Comparison of ENCODE assay signal across 25 cellular contexts in the genomic region with DNA sequence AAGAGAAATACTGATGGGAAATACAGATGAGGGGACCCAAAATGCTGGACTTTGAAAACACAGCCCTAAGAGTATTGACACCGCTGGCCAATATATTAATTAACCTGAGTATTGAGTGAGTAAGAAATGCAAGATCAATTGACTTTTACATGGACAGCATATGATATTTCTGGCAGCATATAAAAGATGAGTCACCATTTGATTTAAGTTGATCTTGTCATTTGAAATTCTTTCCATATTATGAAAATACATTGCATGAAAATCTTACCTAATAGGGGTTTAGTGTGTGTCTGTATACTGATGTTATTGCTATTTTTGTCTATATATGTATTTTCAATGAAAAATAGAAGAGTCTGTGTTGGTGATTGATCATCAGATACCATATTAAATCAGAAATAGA.
"Had no signal": no experiment of that assay in that cellular context is flagged by ENCODE, and none has a peak within 500 bp of the region (broad histone marks: within the 10 kb centered on the region; RNA-seq: fewer than 3 reads in every experiment).

No MANE protein-coding gene starts in this region.

- H3K9me3 ChIP-seq: gastrocnemius medialis, right lobe of liver, thoracic aorta, tibial nerve, upper lobe of left lung had no signal

- H3K4me2 ChIP-seq: hepatocyte, neural progenitor cell had no signal

- H3K4me1 ChIP-seq: gastrocnemius medialis, heart left ventricle, left lung, neural progenitor cell, parathyroid adenoma, right lobe of liver, tibial nerve had no signal

- DNase-seq: cortex of kidney; dorsolateral prefrontal cortex; effector CD4-positive, alpha-beta T cell; gastrocnemius medialis; left cardiac atrium; left lung; mesendoderm; midbrain; naive thymus-derived CD4-positive, alpha-beta T cell; right lobe of liver; small intestine; stimulated activated CD4-positive, alpha-beta T cell treated with anti-CD3 and anti-CD28 coated beads, Interleukin-15, amount 100 ng/mL, for 24 hours; stimulated activated CD4-positive, alpha-beta T cell treated with anti-CD3 and anti-CD28 coated beads, Interleukin-2, amount 100 ng/mL, for 48 hours; stimulated activated naive B cell treated with anti-CD40 and anti-IgM and Interleukin-4, amounts not matched to agents 10 μg/mL and 1 μg/mL and 100 μg/mL, for 72 hours; upper lobe of left lung had no signal

- H3K4me3 ChIP-seq: dorsolateral prefrontal cortex, gastrocnemius medialis, heart left ventricle, hepatocyte, left lung, neural progenitor cell, right lobe of liver, thoracic aorta, tibial nerve, upper lobe of left lung had no signal

- ATAC-seq: esophagus mucosa; gastrocnemius medialis; heart left ventricle; left cardiac atrium; left lung; naive thymus-derived CD4-positive, alpha-beta T cell; right lobe of liver; stimulated activated naive B cell treated with anti-CD40 and anti-IgM and Interleukin-4, amounts not matched to agents 10 μg/mL and 1 μg/mL and 100 μg/mL, for 72 hours had no signal

- FAIRE-seq: islet of Langerhans, small intestine, urothelium cell line had no signal

- H3K27ac ChIP-seq: dorsolateral prefrontal cortex, epithelial cell of prostate, gastrocnemius medialis, heart left ventricle, hepatocyte, left lung, neural progenitor cell, parathyroid adenoma, right lobe of liver, thoracic aorta, tibial nerve, upper lobe of left lung had no signal
